In genomic region chr17:82113422-82113821, GRCh38 we compare ENCODE assay signal across 21 cellular contexts. TPM values are rescaled to one million over a fixed set of nuclear protein-coding genes. Genes with fewer than 3 reads are reported as not detected.
DNase-seq lines count a peak whose midpoint lies in the region; ATAC-seq and TF ChIP-seq lines count a peak whose summit lies in the region.
"Had no signal": no experiment of that assay in that cellular context is flagged by ENCODE, and none has a peak within 500 bp of the region (broad histone marks: within the 10 kb centered on the region; RNA-seq: fewer than 3 reads in every experiment).

No MANE protein-coding gene starts in this region.

- CTCF ChIA-PET in RWPE1 (lab: Yijun Ruan, JAX): interaction anchor here (0.6 to 0.7 kb wide), 2 partner anchors 17 to 41 kb away, joined by 3 read pairs; no protein-coding TSS in a partner anchor

- H3K27me3 ChIP-seq in lower lobe of right lung (ENCODE audit: low read depth): no peaks in the 10 kb centered on the region
- no peaks in the 10 kb centered on the region for H3K27me3 ChIP-seq in stomach
- H3K27me3 ChIP-seq: BE2C, Peyer's patch, SJSA1 had no signal

- H3K27ac ChIP-seq in 22Rv1 (peak overlapping the region; percentile 97), RWPE1 (peak overlapping the region; percentile 12; the same call in 1 of the 2 replicates), lower lobe of right lung (peak overlapping the region; percentile 72), stomach (peak overlapping the region; percentile 25 to 76 (median 48))
- H3K27ac ChIP-seq: Peyer's patch, SJSA1 had no signal

- TF ChIP-seq CTCF in 22Rv1 (IDR thresholded peaks at IDR 0.05) (no peak), RWPE1 (conservative IDR thresholded peaks at IDR 0.05; ENCODE audit: low read depth) (no peak), lower lobe of right lung (IDR thresholded peaks at IDR 0.05) (no peak), stomach (IDR thresholded peaks at IDR 0.05) (no peak)

- H3K9me3 ChIP-seq in lower lobe of right lung: no peaks in the 10 kb centered on the region
- no peaks in the 10 kb centered on the region for H3K9me3 ChIP-seq in stomach
- H3K9me3 ChIP-seq: BE2C, HAP-1, Peyer's patch, SJSA1 had no signal

- POLR2A ChIA-PET in RWPE1 (lab: Yijun Ruan, JAX; ENCODE audit: low non-redundant PET): no interaction called here

- peaks cover 6% of the 10 kb centered on the region for H3K36me3 ChIP-seq in lower lobe of right lung
- H3K36me3 ChIP-seq in stomach: peaks cover 2 to 37% (median 28%) of the 10 kb centered on the region in 4 donors
- H3K36me3 ChIP-seq: BE2C had no signal

- TF ChIP-seq POLR2A in stomach (IDR thresholded peaks at IDR 0.05): no peak

- no peak for DNase-seq in RWPE1 (ENCODE audit: low spot score)
- DNase-seq in lower lobe of right lung: peak; percentile 56
- DNase-seq in stomach: no peak
- no peak for DNase-seq in NCI-H2171 treated with DMSO at 0.1 percent for 48 hours (lab: John Stamatoyannopoulos, UW)
- DNase-seq: BE2C; CD4-positive, alpha-beta T cell; COR-L47; DMS 273 treated with DMSO at 0.1 percent for 48 hours; DMS79 treated with DMSO at 0.1 percent for 48 hours; NCI-H1694; NCI-H2081; NCI-H2171; NCI-H524 treated with DMSO at 0.1 percent for 48 hours; NCI-H82; Peyer's patch had no signal

- intact Hi-C loops in lower lobe of right lung (cut with DNase I): no loop called here
- intact Hi-C loops in stomach (cut with DNase I; ENCODE audit: low total_unique reads): no loop called here

- ATAC-seq in lower lobe of right lung: peak; percentile 51 to 54
- ATAC-seq in HG03039 (IDR thresholded peaks at IDR 0.05; ENCODE audit: unreplicated experiment): no peak
- no peak for ATAC-seq in GM21529 (IDR thresholded peaks at IDR 0.05; ENCODE audit: unreplicated experiment)
- ATAC-seq: GM23338 had no signal

- no peak for TF ChIP-seq EP300 in stomach (IDR thresholded peaks at IDR 0.05)

- 79 to 93% (median 92%) methylated on average over 7 to 9 of the region's 9 CpGs for WGBS in stomach, 5 donors

- H3K4me3 ChIP-seq in lower lobe of right lung: no peak overlapping the region
- H3K4me3 ChIP-seq in stomach: no peak overlapping the region
- H3K4me3 ChIP-seq: GM23338, HAP-1, Peyer's patch, SJSA1 had no signal

- H3K4me1 ChIP-seq in lower lobe of right lung (peaks cover 5% of the 10 kb centered on the region), stomach (peaks cover 0 to 13% (median 3%) of the 10 kb centered on the region in 4 donors)
- H3K4me1 ChIP-seq: BE2C, HAP-1, Peyer's patch had no signal

RNA-seq across cellular contexts. Expression of gene FASN, which starts 15.4 kb away (rescaled TPM):
- 302 TPM for total RNA-seq in lower lobe of right lung
- 100 to 1,000 TPM in 3 of 5 donors, 10 to 100 TPM in 2; 22.8 to 268 (median 175) TPM for total RNA-seq in stomach
- polyA plus RNA-seq in stomach: 10 to 100 TPM; 36.0 to 97.8 (median 53.3) TPM

RNA-seq across cellular contexts. Expression of gene DUS1L, which starts 47.8 kb away (rescaled TPM):
- total RNA-seq in lower lobe of right lung: 85.1 TPM
- total RNA-seq in stomach: 100 to 1,000 TPM in 2 of 5 donors, 10 to 100 TPM in 3; 63.2 to 286 (median 94.6) TPM
- polyA plus RNA-seq in stomach: 100 to 1,000 TPM; 126 to 189 (median 174) TPM

Comparison
In these comparisons a context has a peak if more than half of its experiments do, and no peak if none do; other contexts are left out.
1. H3K27ac ChIP-seq: peak in every context shown above with its lines; median percentile 97 in 22Rv1; 72 in lower lobe of right lung; 48 in stomach; 12 in RWPE1.
2. ATAC-seq: peak in lower lobe of right lung (2 of 2); none in HG03039 (single experiment) and GM21529 (single experiment).